In genomic region chr2:131673400-131674173, GRCh38 we compare ENCODE assay signal across 8 cellular contexts.
DNase-seq lines count a peak whose midpoint lies in the region; ATAC-seq, FAIRE-seq and TF ChIP-seq lines count a peak whose summit lies in the region.

No MANE protein-coding gene starts in this region.

- H3K4me1 ChIP-seq in esophagus (ENCODE audit: control insufficient read depth in 2 of 2, insufficient read depth in 2 of 2, low read length in 1 of 2) (peaks cover 7 to 20% of the 10 kb centered on the region in 2 donors), muscle layer of duodenum (ENCODE audit: control insufficient read depth in 1 of 2, insufficient read depth in 2 of 2, low read length in 2 of 2) (peaks cover 0 to 23% of the 10 kb centered on the region in 2 donors)

- H3K9me3 Mint-ChIP-seq in CD14-positive monocyte, result peaks cover 2 to 13% (median 4%) of the 10 kb centered on the region in 7 donors
- H3K9me3 Mint-ChIP-seq in stimulated activated effector memory CD8-positive, alpha-beta T cell treated with anti-CD3 and anti-CD28 coated beads, Interleukin-12 subunit alpha, Interleukin-12 subunit beta, amount 100 ng/mL, for 72 hours, result peaks cover 2% of the 10 kb centered on the region

- intact Hi-C loops in CD14-positive monocyte (cut with micrococcal nuclease), result no loop called here

- FAIRE-seq in GM19239 (lab: Jason Lieb, UNC), result no peak

- H3K4me3 ChIP-seq in esophagus (ENCODE audit: low read depth in 1 of 2, low read length in 2 of 2) (peak overlapping the region; percentile 23 to 30), muscle layer of duodenum (ENCODE audit: low read depth in 1 of 2, low read length in 2 of 2) (peak overlapping the region; percentile 16 to 65)

- peak; percentile 65 for DNase-seq in CD14-positive monocyte (ENCODE audit: low spot score)
- peak; percentile 46 for DNase-seq in GM19239 (ENCODE audit: insufficient read length, low spot score)
- DNase-seq in NCI-H82 treated with DMSO at 0.1 percent for 48 hours (lab: John Stamatoyannopoulos, UW; ENCODE audit: unreplicated experiment), result peak; percentile 34
- DNase-seq in activated T-cell treated with anti-CD3 and anti-CD28 coated beads for 4 hours, result peak; percentile 36
- DNase-seq in stimulated activated effector memory CD8-positive, alpha-beta T cell treated with anti-CD3 and anti-CD28 coated beads, Interleukin-12 subunit alpha, Interleukin-12 subunit beta, amount 100 ng/mL, for 72 hours (ENCODE audit: low spot score in 2 of 2), result peak; percentile 60 to 83

- H3K27me3 ChIP-seq in esophagus (ENCODE audit: control insufficient read depth in 1 of 2, insufficient read depth in 2 of 2, low read length in 2 of 2) (no peaks in the 10 kb centered on the region), muscle layer of duodenum (ENCODE audit: low read depth, low read length) (no peaks in the 10 kb centered on the region)

- H3K4me3 Mint-ChIP-seq in CD14-positive monocyte, result peak overlapping the region in 1 of 2 donors; percentile 77
- H3K4me3 Mint-ChIP-seq in stimulated activated effector memory CD8-positive, alpha-beta T cell treated with anti-CD3 and anti-CD28 coated beads, Interleukin-12 subunit alpha, Interleukin-12 subunit beta, amount 100 ng/mL, for 72 hours, result peak overlapping the region; percentile 57

- WGBS in esophagus, 2 donors, result 0 to 2% methylated on average over 46 to 48 of the region's 48 CpGs

- H3K27ac Mint-ChIP-seq in CD14-positive monocyte, result no peak overlapping the region
- no peak overlapping the region for H3K27ac Mint-ChIP-seq in stimulated activated effector memory CD8-positive, alpha-beta T cell treated with anti-CD3 and anti-CD28 coated beads, Interleukin-12 subunit alpha, Interleukin-12 subunit beta, amount 100 ng/mL, for 72 hours

- no peaks in the 10 kb centered on the region for H3K36me3 Mint-ChIP-seq in CD14-positive monocyte
- no peaks in the 10 kb centered on the region for H3K36me3 Mint-ChIP-seq in stimulated activated effector memory CD8-positive, alpha-beta T cell treated with anti-CD3 and anti-CD28 coated beads, Interleukin-12 subunit alpha, Interleukin-12 subunit beta, amount 100 ng/mL, for 72 hours

- ATAC-seq in HG03378 (IDR thresholded peaks at IDR 0.05; ENCODE audit: unreplicated experiment), result peak; percentile 84
- peak; percentile 90 for ATAC-seq in stimulated activated effector memory CD8-positive, alpha-beta T cell treated with anti-CD3 and anti-CD28 coated beads, Interleukin-12 subunit alpha, Interleukin-12 subunit beta, amount 100 ng/mL, for 72 hours

- H3K9me3 ChIP-seq in esophagus (ENCODE audit: control insufficient read depth in 2 of 2, insufficient read depth in 1 of 2, low read depth in 1 of 2, low read length in 1 of 2), result no peaks in the 10 kb centered on the region
- peaks cover 0 to 4% of the 10 kb centered on the region in 2 donors for H3K9me3 ChIP-seq in muscle layer of duodenum (ENCODE audit: control insufficient read depth in 1 of 2, low read length in 2 of 2)

- peak; percentile 91 for TF ChIP-seq CTCF in CD14-positive monocyte (IDR thresholded peaks at IDR 0.05)

- peaks cover 19 to 54% (median 47%) of the 10 kb centered on the region in 3 donors for H3K27me3 Mint-ChIP-seq in CD14-positive monocyte (ENCODE audit: low read depth in 3 of 3)

- peaks cover 35% of the 10 kb centered on the region for H3K4me1 Mint-ChIP-seq in CD14-positive monocyte
- no peaks in the 10 kb centered on the region for H3K4me1 Mint-ChIP-seq in stimulated activated effector memory CD8-positive, alpha-beta T cell treated with anti-CD3 and anti-CD28 coated beads, Interleukin-12 subunit alpha, Interleukin-12 subunit beta, amount 100 ng/mL, for 72 hours

- H3K36me3 ChIP-seq in esophagus (ENCODE audit: control insufficient read depth in 2 of 2, insufficient read depth in 2 of 2, low read length in 1 of 2) (no peaks in the 10 kb centered on the region), muscle layer of duodenum (ENCODE audit: control insufficient read depth in 1 of 2, insufficient read depth in 2 of 2, low read length in 2 of 2) (no peaks in the 10 kb centered on the region)

- H3K27ac ChIP-seq in esophagus (ENCODE audit: low read depth in 2 of 2, low read length in 1 of 2) (no peak overlapping the region), muscle layer of duodenum (ENCODE audit: low read length) (no peak overlapping the region)
